Comparison of ENCODE assay signal across 8 cellular contexts in genomic region chr2:69436937-69437750, GRCh38. TPM values are rescaled to one million over a fixed set of nuclear protein-coding genes. Genes with fewer than 3 reads are reported as not detected.
DNase-seq lines count a peak whose midpoint lies in the region; ATAC-seq and TF ChIP-seq lines count a peak whose summit lies in the region.

TSS of gene NFU1 (minus strand) at chr2:69437435. CDS start at chr2:69437422, 13 bp downstream.

- H3K27ac ChIP-seq in right atrium auricular region (peak within 1 kb of the TSS; percentile 97), vagina (peak within 1 kb of the TSS; percentile 99)

- H3K9me3 ChIP-seq in right atrium auricular region (no peaks in the 10 kb centered on the region), vagina (no peaks in the 10 kb centered on the region)

- ATAC-seq in GM18499 (IDR thresholded peaks at IDR 0.05; ENCODE audit: insufficient read depth, unreplicated experiment): peak; percentile 86
- peak; percentile 84 for ATAC-seq in HG02943 (IDR thresholded peaks at IDR 0.05; ENCODE audit: low read depth, unreplicated experiment)

- H3K27me3 ChIP-seq in right atrium auricular region (no peaks in the 10 kb centered on the region), vagina (no peaks in the 10 kb centered on the region)

- H3K4me1 ChIP-seq in right atrium auricular region: peaks cover 0 to 25% of the 10 kb centered on the region in 2 donors
- H3K4me1 ChIP-seq in vagina: peaks cover 40% of the 10 kb centered on the region

- intact Hi-C loops in T-helper 2 cell treated with Interferon-gamma antibody and Interleukin-4, amounts not matched to agents 100 ng/mL and 5 ng/mL, for 36 hours (cut with micrococcal nuclease): loop anchor here (1.0 to 5.0 kb wide), 5 partner anchors 50 to 810 kb away; partner anchors contain the start of genes GFPT1, MXD1 and TIA1
- intact Hi-C loops in vagina (cut with DNase I): no loop called here

- H3K4me3 ChIP-seq in right atrium auricular region (peak within 1 kb of the TSS; percentile 86 to 89), vagina (peak within 1 kb of the TSS; percentile 55 to 97)

- H3K36me3 ChIP-seq in right atrium auricular region (no peaks in the 10 kb centered on the region), vagina (no peaks in the 10 kb centered on the region)

- peak; percentile 30 for DNase-seq in NCI-H187 treated with DMSO at 0.1 percent for 48 hours (lab: John Stamatoyannopoulos, UW)
- peak; percentile 75 to 97 (median 91) for DNase-seq in anterior cingulate cortex (lab: John Stamatoyannopoulos, UW)
- DNase-seq in right atrium auricular region (ENCODE audit: low spot score): peak; percentile 94
- peak; percentile 94 for DNase-seq in putamen (ENCODE audit: low spot score)
- DNase-seq in vagina (ENCODE audit: extremely low spot score in 2 of 2): peak in 1 of 2 donors; percentile 94

- TF ChIP-seq CTCF in right atrium auricular region (IDR thresholded peaks at IDR 0.05) (peak; percentile 73 to 75), vagina (IDR thresholded peaks at IDR 0.05) (peak in 2 of 3 experiments; percentile 68 to 70)

- peak in 1 of 2 donors; percentile 74 for TF ChIP-seq POLR2A in vagina (IDR thresholded peaks at IDR 0.05)

RNA-seq across cellular contexts. Expression of gene NFU1, which starts in this region (rescaled TPM):
- total RNA-seq in T-helper 2 cell treated with Interferon-gamma antibody and Interleukin-4, amounts not matched to agents 100 ng/mL and 5 ng/mL, for 36 hours: 30.0 and 33.9 TPM in 2 replicates
- 10 to 100 TPM; 31.8 to 43.0 TPM for total RNA-seq in right atrium auricular region
- 64.8 TPM for total RNA-seq in vagina
